1 cellular context compared by ENCODE assay signal in genomic region chr13:36288794-36289391, GRCh38.
A peak's percentile ranks its signal among the peaks of the same experiment; 100 is the strongest.
TF ChIP-seq lines count a peak whose summit lies in the region.

No MANE protein-coding gene starts in this region.

TF ChIP-seq in HEK293, 187 proteins besides CTCF, POLR2A, EP300 and RAD21 (continued from another document):
- TF ChIP-seq, protein P1, sequence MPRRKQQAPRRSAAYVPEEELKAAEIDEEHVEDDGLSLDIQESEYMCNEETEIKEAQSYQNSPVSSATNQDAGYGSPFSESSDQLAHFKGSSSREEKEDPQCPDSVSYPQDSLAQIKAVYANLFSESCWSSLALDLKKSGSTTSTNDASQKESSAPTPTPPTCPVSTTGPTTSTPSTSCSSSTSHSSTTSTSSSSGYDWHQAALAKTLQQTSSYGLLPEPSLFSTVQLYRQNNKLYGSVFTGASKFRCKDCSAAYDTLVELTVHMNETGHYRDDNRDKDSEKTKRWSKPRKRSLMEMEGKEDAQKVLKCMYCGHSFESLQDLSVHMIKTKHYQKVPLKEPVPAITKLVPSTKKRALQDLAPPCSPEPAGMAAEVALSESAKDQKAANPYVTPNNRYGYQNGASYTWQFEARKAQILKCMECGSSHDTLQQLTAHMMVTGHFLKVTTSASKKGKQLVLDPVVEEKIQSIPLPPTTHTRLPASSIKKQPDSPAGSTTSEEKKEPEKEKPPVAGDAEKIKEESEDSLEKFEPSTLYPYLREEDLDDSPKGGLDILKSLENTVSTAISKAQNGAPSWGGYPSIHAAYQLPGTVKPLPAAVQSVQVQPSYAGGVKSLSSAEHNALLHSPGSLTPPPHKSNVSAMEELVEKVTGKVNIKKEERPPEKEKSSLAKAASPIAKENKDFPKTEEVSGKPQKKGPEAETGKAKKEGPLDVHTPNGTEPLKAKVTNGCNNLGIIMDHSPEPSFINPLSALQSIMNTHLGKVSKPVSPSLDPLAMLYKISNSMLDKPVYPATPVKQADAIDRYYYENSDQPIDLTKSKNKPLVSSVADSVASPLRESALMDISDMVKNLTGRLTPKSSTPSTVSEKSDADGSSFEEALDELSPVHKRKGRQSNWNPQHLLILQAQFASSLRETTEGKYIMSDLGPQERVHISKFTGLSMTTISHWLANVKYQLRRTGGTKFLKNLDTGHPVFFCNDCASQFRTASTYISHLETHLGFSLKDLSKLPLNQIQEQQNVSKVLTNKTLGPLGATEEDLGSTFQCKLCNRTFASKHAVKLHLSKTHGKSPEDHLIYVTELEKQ (tag by site-specific recombination; IDR thresholded peaks at IDR 0.05; ENCODE audit: borderline replicate concordance) = no peak
- TF ChIP-seq ZNF626 (tag by site-specific recombination; IDR thresholded peaks at IDR 0.05) (0 out of 2 replicates have a peak, but pooled peaks have one; percentile 9), ZNF354C (tag by site-specific recombination; IDR thresholded peaks at IDR 0.05; ENCODE audit: borderline replicate concordance, low read depth) (no peak), ZFP41 (tag by site-specific recombination; IDR thresholded peaks at IDR 0.05; ENCODE audit: borderline replicate concordance) (no peak), SP3 (tag by site-specific recombination; IDR thresholded peaks at IDR 0.05) (no peak), ZBTB48 (tag by site-specific recombination; IDR thresholded peaks at IDR 0.05) (no peak), ZNF184 (tag by site-specific recombination; IDR thresholded peaks at IDR 0.05) (no peak), ZFP69B (tag by site-specific recombination; IDR thresholded peaks at IDR 0.05) (no peak), ZNF155 (tag by site-specific recombination; IDR thresholded peaks at IDR 0.05) (no peak), ZNF610 (tag by site-specific recombination; IDR thresholded peaks at IDR 0.05; ENCODE audit: borderline replicate concordance) (no peak), ZNF138 (tag by site-specific recombination; IDR thresholded peaks at IDR 0.05; ENCODE audit: borderline replicate concordance) (no peak), KLF16 (tag by site-specific recombination; IDR thresholded peaks at IDR 0.05) (no peak), SETDB1 (IDR thresholded peaks at IDR 0.05; ENCODE audit: insufficient read length, low read length) (peak; percentile 99), ZFHX2 (tag by site-specific recombination; conservative IDR thresholded peaks at IDR 0.05) (no peak), YY2 (tag by site-specific recombination; IDR thresholded peaks at IDR 0.05) (no peak), ZBTB6 (tag by site-specific recombination; IDR thresholded peaks at IDR 0.05) (no peak), ZNF549 (tag by site-specific recombination; IDR thresholded peaks at IDR 0.05) (peak; percentile 56; the same call in 1 of the 2 replicates), SP2 (tag by site-specific recombination; IDR thresholded peaks at IDR 0.05) (no peak), OSR2 (tag by site-specific recombination; IDR thresholded peaks at IDR 0.05) (no peak), ZNF292 (tag by site-specific recombination; IDR thresholded peaks at IDR 0.05; ENCODE audit: borderline replicate concordance, low read depth) (no peak), ZNF529 (tag by site-specific recombination; IDR thresholded peaks at IDR 0.05; ENCODE audit: insufficient replicate concordance) (peak; percentile 17), ZNF112 (tag by site-specific recombination; IDR thresholded peaks at IDR 0.05) (no peak), ZNF670 (tag by site-specific recombination; IDR thresholded peaks at IDR 0.05; ENCODE audit: low read depth) (no peak), ZFP3 (tag by site-specific recombination; IDR thresholded peaks at IDR 0.05; ENCODE audit: low read depth) (no peak), ZBTB20 (tag by site-specific recombination; IDR thresholded peaks at IDR 0.05) (no peak), ZNF24 (tag by site-specific recombination; IDR thresholded peaks at IDR 0.05) (no peak), GLI2 (tag by site-specific recombination; IDR thresholded peaks at IDR 0.05; ENCODE audit: borderline replicate concordance, low read depth) (no peak), ZNF555 (tag by site-specific recombination; conservative IDR thresholded peaks at IDR 0.05) (no peak), GLI4 (tag by site-specific recombination; IDR thresholded peaks at IDR 0.05) (no peak), ZNF311 (tag by site-specific recombination; IDR thresholded peaks at IDR 0.05; ENCODE audit: borderline replicate concordance) (no peak), ZNF747 (tag by site-specific recombination; IDR thresholded peaks at IDR 0.05) (no peak), ZNF629 (tag by site-specific recombination; IDR thresholded peaks at IDR 0.05) (no peak), ZNF768 (tag by site-specific recombination; IDR thresholded peaks at IDR 0.05) (no peak), ZNF621 (tag by site-specific recombination; IDR thresholded peaks at IDR 0.05) (no peak), ZNF548 (tag by site-specific recombination; IDR thresholded peaks at IDR 0.05) (no peak)
- TF ChIP-seq, protein P2, sequence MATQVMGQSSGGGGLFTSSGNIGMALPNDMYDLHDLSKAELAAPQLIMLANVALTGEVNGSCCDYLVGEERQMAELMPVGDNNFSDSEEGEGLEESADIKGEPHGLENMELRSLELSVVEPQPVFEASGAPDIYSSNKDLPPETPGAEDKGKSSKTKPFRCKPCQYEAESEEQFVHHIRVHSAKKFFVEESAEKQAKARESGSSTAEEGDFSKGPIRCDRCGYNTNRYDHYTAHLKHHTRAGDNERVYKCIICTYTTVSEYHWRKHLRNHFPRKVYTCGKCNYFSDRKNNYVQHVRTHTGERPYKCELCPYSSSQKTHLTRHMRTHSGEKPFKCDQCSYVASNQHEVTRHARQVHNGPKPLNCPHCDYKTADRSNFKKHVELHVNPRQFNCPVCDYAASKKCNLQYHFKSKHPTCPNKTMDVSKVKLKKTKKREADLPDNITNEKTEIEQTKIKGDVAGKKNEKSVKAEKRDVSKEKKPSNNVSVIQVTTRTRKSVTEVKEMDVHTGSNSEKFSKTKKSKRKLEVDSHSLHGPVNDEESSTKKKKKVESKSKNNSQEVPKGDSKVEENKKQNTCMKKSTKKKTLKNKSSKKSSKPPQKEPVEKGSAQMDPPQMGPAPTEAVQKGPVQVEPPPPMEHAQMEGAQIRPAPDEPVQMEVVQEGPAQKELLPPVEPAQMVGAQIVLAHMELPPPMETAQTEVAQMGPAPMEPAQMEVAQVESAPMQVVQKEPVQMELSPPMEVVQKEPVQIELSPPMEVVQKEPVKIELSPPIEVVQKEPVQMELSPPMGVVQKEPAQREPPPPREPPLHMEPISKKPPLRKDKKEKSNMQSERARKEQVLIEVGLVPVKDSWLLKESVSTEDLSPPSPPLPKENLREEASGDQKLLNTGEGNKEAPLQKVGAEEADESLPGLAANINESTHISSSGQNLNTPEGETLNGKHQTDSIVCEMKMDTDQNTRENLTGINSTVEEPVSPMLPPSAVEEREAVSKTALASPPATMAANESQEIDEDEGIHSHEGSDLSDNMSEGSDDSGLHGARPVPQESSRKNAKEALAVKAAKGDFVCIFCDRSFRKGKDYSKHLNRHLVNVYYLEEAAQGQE (tag by site-specific recombination; IDR thresholded peaks at IDR 0.05) = no peak
- TF ChIP-seq, protein P3, sequence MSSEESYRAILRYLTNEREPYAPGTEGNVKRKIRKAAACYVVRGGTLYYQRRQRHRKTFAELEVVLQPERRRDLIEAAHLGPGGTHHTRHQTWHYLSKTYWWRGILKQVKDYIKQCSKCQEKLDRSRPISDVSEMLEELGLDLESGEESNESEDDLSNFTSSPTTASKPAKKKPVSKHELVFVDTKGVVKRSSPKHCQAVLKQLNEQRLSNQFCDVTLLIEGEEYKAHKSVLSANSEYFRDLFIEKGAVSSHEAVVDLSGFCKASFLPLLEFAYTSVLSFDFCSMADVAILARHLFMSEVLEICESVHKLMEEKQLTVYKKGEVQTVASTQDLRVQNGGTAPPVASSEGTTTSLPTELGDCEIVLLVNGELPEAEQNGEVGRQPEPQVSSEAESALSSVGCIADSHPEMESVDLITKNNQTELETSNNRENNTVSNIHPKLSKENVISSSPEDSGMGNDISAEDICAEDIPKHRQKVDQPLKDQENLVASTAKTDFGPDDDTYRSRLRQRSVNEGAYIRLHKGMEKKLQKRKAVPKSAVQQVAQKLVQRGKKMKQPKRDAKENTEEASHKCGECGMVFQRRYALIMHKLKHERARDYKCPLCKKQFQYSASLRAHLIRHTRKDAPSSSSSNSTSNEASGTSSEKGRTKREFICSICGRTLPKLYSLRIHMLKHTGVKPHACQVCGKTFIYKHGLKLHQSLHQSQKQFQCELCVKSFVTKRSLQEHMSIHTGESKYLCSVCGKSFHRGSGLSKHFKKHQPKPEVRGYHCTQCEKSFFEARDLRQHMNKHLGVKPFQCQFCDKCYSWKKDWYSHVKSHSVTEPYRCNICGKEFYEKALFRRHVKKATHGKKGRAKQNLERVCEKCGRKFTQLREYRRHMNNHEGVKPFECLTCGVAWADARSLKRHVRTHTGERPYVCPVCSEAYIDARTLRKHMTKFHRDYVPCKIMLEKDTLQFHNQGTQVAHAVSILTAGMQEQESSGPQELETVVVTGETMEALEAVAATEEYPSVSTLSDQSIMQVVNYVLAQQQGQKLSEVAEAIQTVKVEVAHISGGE (tag by site-specific recombination; conservative IDR thresholded peaks at IDR 0.05; ENCODE audit: low read depth) = no peak
- TF ChIP-seq, protein P4, sequence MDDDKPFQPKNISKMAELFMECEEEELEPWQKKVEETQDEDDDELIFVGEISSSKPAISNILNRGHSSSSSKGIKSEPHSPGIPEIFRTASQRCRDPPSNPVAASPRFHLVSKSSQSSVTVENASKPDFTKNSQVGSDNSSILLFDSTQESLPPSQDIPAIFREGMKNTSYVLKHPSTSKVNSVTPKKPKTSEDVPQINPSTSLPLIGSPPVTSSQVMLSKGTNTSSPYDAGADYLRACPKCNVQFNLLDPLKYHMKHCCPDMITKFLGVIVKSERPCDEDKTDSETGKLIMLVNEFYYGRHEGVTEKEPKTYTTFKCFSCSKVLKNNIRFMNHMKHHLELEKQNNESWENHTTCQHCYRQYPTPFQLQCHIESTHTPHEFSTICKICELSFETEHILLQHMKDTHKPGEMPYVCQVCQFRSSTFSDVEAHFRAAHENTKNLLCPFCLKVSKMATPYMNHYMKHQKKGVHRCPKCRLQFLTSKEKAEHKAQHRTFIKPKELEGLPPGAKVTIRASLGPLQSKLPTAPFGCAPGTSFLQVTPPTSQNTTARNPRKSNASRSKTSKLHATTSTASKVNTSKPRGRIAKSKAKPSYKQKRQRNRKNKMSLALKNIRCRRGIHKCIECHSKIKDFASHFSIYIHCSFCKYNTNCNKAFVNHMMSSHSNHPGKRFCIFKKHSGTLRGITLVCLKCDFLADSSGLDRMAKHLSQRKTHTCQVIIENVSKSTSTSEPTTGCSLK (tag by site-specific recombination; IDR thresholded peaks at IDR 0.05) = no peak
- TF ChIP-seq, protein P5, sequence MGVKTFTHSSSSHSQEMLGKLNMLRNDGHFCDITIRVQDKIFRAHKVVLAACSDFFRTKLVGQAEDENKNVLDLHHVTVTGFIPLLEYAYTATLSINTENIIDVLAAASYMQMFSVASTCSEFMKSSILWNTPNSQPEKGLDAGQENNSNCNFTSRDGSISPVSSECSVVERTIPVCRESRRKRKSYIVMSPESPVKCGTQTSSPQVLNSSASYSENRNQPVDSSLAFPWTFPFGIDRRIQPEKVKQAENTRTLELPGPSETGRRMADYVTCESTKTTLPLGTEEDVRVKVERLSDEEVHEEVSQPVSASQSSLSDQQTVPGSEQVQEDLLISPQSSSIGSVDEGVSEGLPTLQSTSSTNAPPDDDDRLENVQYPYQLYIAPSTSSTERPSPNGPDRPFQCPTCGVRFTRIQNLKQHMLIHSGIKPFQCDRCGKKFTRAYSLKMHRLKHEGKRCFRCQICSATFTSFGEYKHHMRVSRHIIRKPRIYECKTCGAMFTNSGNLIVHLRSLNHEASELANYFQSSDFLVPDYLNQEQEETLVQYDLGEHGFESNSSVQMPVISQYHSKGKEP (tag by site-specific recombination; IDR thresholded peaks at IDR 0.05) = no peak
- TF ChIP-seq, protein P6, sequence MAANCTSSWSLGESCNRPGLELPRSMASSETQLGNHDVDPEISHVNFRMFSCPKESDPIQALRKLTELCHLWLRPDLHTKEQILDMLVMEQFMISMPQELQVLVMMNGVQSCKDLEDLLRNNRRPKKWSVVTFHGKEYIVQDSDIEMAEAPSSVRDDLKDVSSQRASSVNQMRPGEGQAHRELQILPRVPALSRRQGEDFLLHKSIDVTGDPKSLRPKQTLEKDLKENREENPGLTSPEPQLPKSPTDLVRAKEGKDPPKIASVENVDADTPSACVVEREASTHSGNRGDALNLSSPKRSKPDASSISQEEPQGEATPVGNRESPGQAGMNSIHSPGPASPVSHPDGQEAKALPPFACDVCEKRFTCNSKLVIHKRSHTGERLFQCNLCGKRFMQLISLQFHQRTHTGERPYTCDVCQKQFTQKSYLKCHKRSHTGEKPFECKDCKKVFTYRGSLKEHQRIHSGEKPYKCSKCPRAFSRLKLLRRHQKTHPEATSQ (tag by site-specific recombination; IDR thresholded peaks at IDR 0.05) = no peak
- TF ChIP-seq, protein P7, sequence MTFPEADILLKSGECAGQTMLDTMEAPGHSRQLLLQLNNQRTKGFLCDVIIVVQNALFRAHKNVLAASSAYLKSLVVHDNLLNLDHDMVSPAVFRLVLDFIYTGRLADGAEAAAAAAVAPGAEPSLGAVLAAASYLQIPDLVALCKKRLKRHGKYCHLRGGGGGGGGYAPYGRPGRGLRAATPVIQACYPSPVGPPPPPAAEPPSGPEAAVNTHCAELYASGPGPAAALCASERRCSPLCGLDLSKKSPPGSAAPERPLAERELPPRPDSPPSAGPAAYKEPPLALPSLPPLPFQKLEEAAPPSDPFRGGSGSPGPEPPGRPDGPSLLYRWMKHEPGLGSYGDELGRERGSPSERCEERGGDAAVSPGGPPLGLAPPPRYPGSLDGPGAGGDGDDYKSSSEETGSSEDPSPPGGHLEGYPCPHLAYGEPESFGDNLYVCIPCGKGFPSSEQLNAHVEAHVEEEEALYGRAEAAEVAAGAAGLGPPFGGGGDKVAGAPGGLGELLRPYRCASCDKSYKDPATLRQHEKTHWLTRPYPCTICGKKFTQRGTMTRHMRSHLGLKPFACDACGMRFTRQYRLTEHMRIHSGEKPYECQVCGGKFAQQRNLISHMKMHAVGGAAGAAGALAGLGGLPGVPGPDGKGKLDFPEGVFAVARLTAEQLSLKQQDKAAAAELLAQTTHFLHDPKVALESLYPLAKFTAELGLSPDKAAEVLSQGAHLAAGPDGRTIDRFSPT (tag by site-specific recombination; IDR thresholded peaks at IDR 0.05) = no peak
- TF ChIP-seq, protein P8, sequence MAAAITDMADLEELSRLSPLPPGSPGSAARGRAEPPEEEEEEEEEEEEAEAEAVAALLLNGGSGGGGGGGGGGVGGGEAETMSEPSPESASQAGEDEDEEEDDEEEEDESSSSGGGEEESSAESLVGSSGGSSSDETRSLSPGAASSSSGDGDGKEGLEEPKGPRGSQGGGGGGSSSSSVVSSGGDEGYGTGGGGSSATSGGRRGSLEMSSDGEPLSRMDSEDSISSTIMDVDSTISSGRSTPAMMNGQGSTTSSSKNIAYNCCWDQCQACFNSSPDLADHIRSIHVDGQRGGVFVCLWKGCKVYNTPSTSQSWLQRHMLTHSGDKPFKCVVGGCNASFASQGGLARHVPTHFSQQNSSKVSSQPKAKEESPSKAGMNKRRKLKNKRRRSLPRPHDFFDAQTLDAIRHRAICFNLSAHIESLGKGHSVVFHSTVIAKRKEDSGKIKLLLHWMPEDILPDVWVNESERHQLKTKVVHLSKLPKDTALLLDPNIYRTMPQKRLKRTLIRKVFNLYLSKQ (tag by site-specific recombination; IDR thresholded peaks at IDR 0.05; ENCODE audit: borderline replicate concordance) = no peak
